29 cellular contexts compared by ENCODE assay signal in the genomic region with DNA sequence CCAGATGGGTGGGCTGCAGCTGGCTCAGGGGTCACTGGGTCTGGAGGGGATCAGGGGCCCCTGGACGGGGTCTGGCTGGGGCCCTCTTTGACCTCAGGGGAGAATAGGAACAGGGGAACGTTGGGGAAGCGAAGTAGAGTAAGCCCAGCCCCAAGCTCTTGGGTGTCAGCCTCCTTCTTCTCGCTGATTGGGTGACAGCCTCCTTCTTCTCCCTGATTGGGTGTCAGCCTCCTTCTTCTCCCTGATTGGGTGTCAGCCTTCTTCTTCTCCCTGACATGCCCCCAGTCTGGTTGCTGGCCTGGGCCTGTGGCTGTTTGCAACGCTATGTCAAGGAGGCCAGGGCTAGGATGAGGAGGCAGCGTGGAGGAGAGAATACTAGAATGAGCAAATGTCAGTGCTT.
DNase-seq lines count a peak whose midpoint lies in the region; FAIRE-seq and TF ChIP-seq lines count a peak whose summit lies in the region.
"Had no signal": no experiment of that assay in that cellular context is flagged by ENCODE, and none has a peak within 500 bp of the region (broad histone marks: within the 10 kb centered on the region; RNA-seq: fewer than 3 reads in every experiment).

No MANE protein-coding gene starts in this region.

- no peaks in the 10 kb centered on the region for H3K9me3 ChIP-seq in BE2C
- H3K9me3 ChIP-seq: Peyer's patch, right lobe of liver, SJCRH30, thoracic aorta had no signal

- peaks cover 7% of the 10 kb centered on the region for H3K4me1 ChIP-seq in BE2C
- H3K4me1 ChIP-seq: Peyer's patch, right lobe of liver, SJCRH30 had no signal

- DNase-seq in BE2C = peak; percentile 35
- peak; percentile 70 for DNase-seq in H7
- peak; percentile 67 for DNase-seq in NCI-H82 treated with DMSO at 0.1 percent for 48 hours (lab: John Stamatoyannopoulos, UW; ENCODE audit: unreplicated experiment)
- peak; percentile 12 for DNase-seq in dermis blood vessel endothelial cell
- no peak for DNase-seq in C1 segment of cervical spinal cord (lab: John Stamatoyannopoulos, UW)
- DNase-seq in middle frontal gyrus (ENCODE audit: extremely low spot score, low spot score) = no peak
- no peak for DNase-seq in D721Med (ENCODE audit: insufficient read length, low spot score)
- DNase-seq in DMS79 (lab: John Stamatoyannopoulos, UW) = no peak
- DNase-seq: activated CD4-positive, alpha-beta T cell treated with anti-CD3 and anti-CD28 coated beads for 48 hours; activated CD8-positive, alpha-beta memory T cell treated with anti-CD3 and anti-CD28 coated beads, Interleukin-2, amount 10 ng/mL, durations not matched to agents 7 days and 5 days; activated naive CD4-positive, alpha-beta T cell treated with anti-CD3 and anti-CD28 coated beads, Interleukin-2, amount 50 U/mL, for 16 hours; Calu3; foreskin melanocyte; islet precursor cell; left ventricle myocardium superior; NCI-H1417; NCI-H2081 treated with DMSO at 0.1 percent for 48 hours; Peyer's patch; right lobe of liver; stimulated activated CD4-positive, alpha-beta T cell treated with anti-CD3 and anti-CD28 coated beads, Interleukin-12 subunit alpha, Interleukin-12 subunit beta, amount 100 ng/mL, for 4 hours; stimulated activated CD4-positive, alpha-beta T cell treated with anti-CD3 and anti-CD28 coated beads, Interleukin-4, amount 100 ng/mL, for 24 hours; stimulated activated naive B cell treated with anti-CD40 and anti-IgM and Interleukin-4, amounts not matched to agents 10 μg/mL and 1 μg/mL and 100 μg/mL, for 72 hours had no signal

- H3K36me3 ChIP-seq in BE2C = no peaks in the 10 kb centered on the region
- H3K36me3 ChIP-seq in H7 (replicated peaks; ENCODE audit: control insufficient read depth, insufficient read depth, low read length) = no peaks in the 10 kb centered on the region
- H3K36me3 ChIP-seq: Peyer's patch, right lobe of liver, SJCRH30, thoracic aorta had no signal

- no peak for FAIRE-seq in D721Med (lab: Jason Lieb, UNC)
- FAIRE-seq: bronchial epithelial cell, colon, G401.6, GM18507 had no signal

- H3K4me3 ChIP-seq in BE2C (ENCODE audit: low read depth, low read length) (no peak overlapping the region), H7 (ENCODE audit: insufficient read depth, low read depth, low read length) (no peak overlapping the region)
- H3K4me3 ChIP-seq: hepatocyte, Peyer's patch, right lobe of liver, SJCRH30, thoracic aorta had no signal

- TF ChIP-seq CTCF in BE2C (IDR thresholded peaks at IDR 0.05; ENCODE audit: low read depth, low read length) (no peak), D721Med (IDR thresholded peaks at IDR 0.05; ENCODE audit: insufficient read depth, missing control alignments) (no peak)

- H3K27me3 ChIP-seq in BE2C (no peaks in the 10 kb centered on the region), H7 (ENCODE audit: control insufficient read depth, insufficient read depth, low read length) (peaks cover 4% of the 10 kb centered on the region)
- H3K27me3 ChIP-seq: Peyer's patch, right lobe of liver had no signal

Comparison
In these comparisons a context has a peak if more than half of its experiments do, and no peak if none do; other contexts are left out.
1. DNase-seq: peak in BE2C (single experiment), H7 (single experiment), NCI-H82 treated with DMSO at 0.1 percent for 48 hours (single experiment) and dermis blood vessel endothelial cell (single experiment); none in C1 segment of cervical spinal cord (0 of 14), middle frontal gyrus (single experiment), D721Med (single experiment) and DMS79 (single experiment).